In the genomic region with DNA sequence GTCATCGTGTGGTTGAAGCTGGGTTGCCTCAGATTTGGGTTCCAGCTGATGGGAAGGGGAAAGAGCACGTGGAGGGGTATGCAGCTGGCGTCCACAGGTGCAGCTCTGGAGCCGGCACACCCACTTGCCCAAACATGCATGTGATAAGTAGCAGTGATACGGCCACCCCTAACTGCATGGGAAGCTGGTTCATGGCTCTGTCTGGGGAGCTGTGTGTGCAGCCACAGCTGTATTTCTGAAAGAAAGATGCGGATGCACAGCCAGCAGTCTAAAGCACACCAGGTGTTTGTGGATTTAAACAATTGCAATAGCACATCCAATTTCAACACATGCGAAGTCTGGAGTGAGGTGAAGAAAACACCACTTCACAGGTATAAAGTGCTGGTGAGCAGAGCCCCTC, we compare ENCODE assay signal across 8 cellular contexts.
DNase-seq lines count a peak whose midpoint lies in the region; ATAC-seq and TF ChIP-seq lines count a peak whose summit lies in the region.

No MANE protein-coding gene starts in this region.

- no peaks in the 10 kb centered on the region for H3K27me3 Mint-ChIP-seq in effector memory CD8-positive, alpha-beta T cell
- H3K27me3 Mint-ChIP-seq in HFFc6 (ENCODE audit: insufficient read depth) (peaks cover 10% of the 10 kb centered on the region; the same call in 1 of the 2 replicates), glutamatergic neuron (ENCODE audit: unreplicated experiment) (no peaks in the 10 kb centered on the region)

- peak overlapping the region; percentile 68 to 72 for H3K4me3 Mint-ChIP-seq in effector memory CD8-positive, alpha-beta T cell
- H3K4me3 Mint-ChIP-seq in HFFc6 (no peak overlapping the region), glutamatergic neuron (ENCODE audit: unreplicated experiment) (no peak overlapping the region)

- H3K27ac Mint-ChIP-seq in effector memory CD8-positive, alpha-beta T cell = peak overlapping the region; percentile 67 to 87
- H3K27ac Mint-ChIP-seq in HFFc6 (no peak overlapping the region), glutamatergic neuron (ENCODE audit: unreplicated experiment) (no peak overlapping the region)

- H3K9me3 Mint-ChIP-seq in effector memory CD8-positive, alpha-beta T cell = no peaks in the 10 kb centered on the region
- H3K9me3 Mint-ChIP-seq in HFFc6 = no peaks in the 10 kb centered on the region
- no peaks in the 10 kb centered on the region for H3K9me3 Mint-ChIP-seq in glutamatergic neuron (ENCODE audit: unreplicated experiment)

- H3K4me1 Mint-ChIP-seq in effector memory CD8-positive, alpha-beta T cell (ENCODE audit: low read depth in 2 of 2) = peaks cover 9 to 15% of the 10 kb centered on the region in 2 donors
- H3K4me1 Mint-ChIP-seq in HFFc6 (ENCODE audit: low read depth) (peaks cover 18% of the 10 kb centered on the region), glutamatergic neuron (ENCODE audit: low read depth, unreplicated experiment) (peaks cover 10% of the 10 kb centered on the region)

- H3K36me3 Mint-ChIP-seq in effector memory CD8-positive, alpha-beta T cell (ENCODE audit: insufficient read depth) = peaks cover 6% of the 10 kb centered on the region
- no peaks in the 10 kb centered on the region for H3K36me3 Mint-ChIP-seq in HFFc6 (ENCODE audit: low read depth)
- no peaks in the 10 kb centered on the region for H3K36me3 Mint-ChIP-seq in glutamatergic neuron (ENCODE audit: unreplicated experiment)

- peak; percentile 43 for ATAC-seq in GM18505 (IDR thresholded peaks at IDR 0.05; ENCODE audit: unreplicated experiment)
- ATAC-seq in GM21381 (IDR thresholded peaks at IDR 0.05; ENCODE audit: unreplicated experiment) = peak; percentile 32
- peak; percentile 26 for ATAC-seq in HG03342 (IDR thresholded peaks at IDR 0.05; ENCODE audit: unreplicated experiment)
- no peak for ATAC-seq in effector memory CD8-positive, alpha-beta T cell (replicated peaks)

- TF ChIP-seq CTCF in HFFc6 (IDR thresholded peaks at IDR 0.05) = no peak
- no peak for TF ChIP-seq CTCF in glutamatergic neuron (IDR thresholded peaks at IDR 0.05; ENCODE audit: partially characterized antibody, unreplicated experiment)

- no peak for TF ChIP-seq POLR2A in GM18505 (IDR thresholded peaks at IDR 0.05; ENCODE audit: borderline replicate concordance, extremely low read depth, insufficient read depth, insufficient read length)

- DNase-seq in effector memory CD8-positive, alpha-beta T cell = no peak
- no peak for DNase-seq in NK-92 treated with Interleukin-12 subunit alpha and Interleukin-12 subunit beta, amount 100 ng/mL, for 24 hours (lab: John Stamatoyannopoulos, UW)
- no peak for DNase-seq in HFFc6
- no peak for DNase-seq in NCI-H1092 (lab: John Stamatoyannopoulos, UW)
- no peak for DNase-seq in glutamatergic neuron

Comparison
In these comparisons a context has a peak if more than half of its experiments do, and no peak if none do; other contexts are left out.
1. H3K27ac Mint-ChIP-seq: peak in effector memory CD8-positive, alpha-beta T cell (2 of 2); none in HFFc6 (single experiment) and glutamatergic neuron (single experiment).
2. H3K4me3 Mint-ChIP-seq: peak in effector memory CD8-positive, alpha-beta T cell (2 of 2); none in HFFc6 (single experiment) and glutamatergic neuron (single experiment).